7 cellular contexts compared by ENCODE assay signal in genomic region chr7:97026705-97027426, GRCh38. TPM values are rescaled to one million over a fixed set of nuclear protein-coding genes. Genes with fewer than 3 reads are reported as not detected.
A peak's percentile ranks its signal among the peaks of the same experiment; 100 is the strongest.
DNase-seq lines count a peak whose midpoint lies in the region; ATAC-seq and TF ChIP-seq lines count a peak whose summit lies in the region.

No MANE protein-coding gene starts in this region.

- H3K9me3 ChIP-seq in H9 (ENCODE audit: control insufficient read depth, low read depth, low read length) (no peaks in the 10 kb centered on the region), SJCRH30 (replicated peaks) (no peaks in the 10 kb centered on the region), cardiac muscle cell (ENCODE audit: low read depth) (no peaks in the 10 kb centered on the region)

- H3K36me3 ChIP-seq in SJCRH30 (no peaks in the 10 kb centered on the region), cardiac muscle cell (no peaks in the 10 kb centered on the region)

- H2BK5ac ChIP-seq in H9 (ENCODE audit: insufficient read length, low read length): no peak overlapping the region

- peak overlapping the region; percentile 53 for H3K4me3 ChIP-seq in SJCRH30
- H3K4me3 ChIP-seq in cardiac muscle cell: peak overlapping the region; percentile 8

- TF ChIP-seq CTCF in H9 (conservative IDR thresholded peaks at IDR 0.05) (no peak), cardiac muscle cell (IDR thresholded peaks at IDR 0.05; ENCODE audit: low read depth, low read length) (no peak), GM13977 (IDR thresholded peaks at IDR 0.05; ENCODE audit: extremely low read depth, insufficient read depth, missing control alignments) (no peak)

- H3K4me2 ChIP-seq in H9 (ENCODE audit: insufficient read depth, insufficient read length, low read length): peak overlapping the region; percentile 58

- no peak overlapping the region for H2AK5ac ChIP-seq in H9 (ENCODE audit: insufficient read length, low read length)

- no peak overlapping the region for H4K8ac ChIP-seq in H9 (replicated peaks; ENCODE audit: insufficient read length, low read depth, low read length)

- no peak overlapping the region for H2BK120ac ChIP-seq in H9 (ENCODE audit: low read depth, low read length, poor library complexity, severe bottlenecking)

- no peaks in the 10 kb centered on the region for H3K79me1 ChIP-seq in H9 (ENCODE audit: insufficient read depth, low read depth, low read length, poor library complexity, severe bottlenecking)

- H3K23me2 ChIP-seq in H9 (ENCODE audit: insufficient read length, low read depth, low read length, poor library complexity, severe bottlenecking): peaks cover 13% of the 10 kb centered on the region

- no peak overlapping the region for H2AFZ ChIP-seq in H9 (ENCODE audit: low read length)

- peaks cover 53 to 56% of the 10 kb centered on the region in 2 experiments for H3K4me1 Mint-ChIP-seq in H9
- peaks cover 36% of the 10 kb centered on the region for H3K4me1 Mint-ChIP-seq in stimulated activated memory B cell treated with anti-CD40 and anti-IgM and Interleukin-4, amounts not matched to agents 10 μg/mL and 1 μg/mL and 100 μg/mL, for 72 hours

- H4K5ac ChIP-seq in H9 (ENCODE audit: insufficient read length, low read depth, low read length): no peak overlapping the region

- H3K4me3 Mint-ChIP-seq in H9: peak overlapping the region in 1 of 2 experiments; percentile 82; a peak in 3 of 5 replicates
- peak overlapping the region; percentile 50 for H3K4me3 Mint-ChIP-seq in stimulated activated memory B cell treated with anti-CD40 and anti-IgM and Interleukin-4, amounts not matched to agents 10 μg/mL and 1 μg/mL and 100 μg/mL, for 72 hours

- in situ Hi-C loops in GM13977 (cut with MboI; ENCODE audit: low pct_unique_long_range_greater_than_20kb, low sequenced_read_pairs, unreplicated experiment): loop anchor here (25.0 kb wide), 2 partner anchors 965 to 1115 kb away; no protein-coding TSS in a partner anchor

- no peaks in the 10 kb centered on the region; a peak in 1 of 7 replicates for H3K36me3 Mint-ChIP-seq in H9 (ENCODE audit: insufficient read depth in 1 of 3, low read depth in 3 of 3)
- H3K36me3 Mint-ChIP-seq in stimulated activated memory B cell treated with anti-CD40 and anti-IgM and Interleukin-4, amounts not matched to agents 10 μg/mL and 1 μg/mL and 100 μg/mL, for 72 hours: no peaks in the 10 kb centered on the region

- DNase-seq in H9: no peak
- DNase-seq in SJCRH30: no peak
- no peak for DNase-seq in cardiac muscle cell (ENCODE audit: low read depth in 1 of 2, low spot score in 1 of 2)
- no peak for DNase-seq in ecto neural progenitor cell (ENCODE audit: low spot score)
- DNase-seq in GM13977 (ENCODE audit: low spot score): no peak
- no peak for DNase-seq in D341Med (ENCODE audit: low spot score)

- H3K27ac ChIP-seq in H9 (ENCODE audit: insufficient read length, low read depth, low read length) (no peak overlapping the region), SJCRH30 (no peak overlapping the region), cardiac muscle cell (no peak overlapping the region)

- no peak overlapping the region; the same call in 1 of the 2 replicates for H3K14ac ChIP-seq in H9 (ENCODE audit: insufficient read depth, low read length)

- H3K27ac Mint-ChIP-seq in H9: no peak overlapping the region
- no peak overlapping the region for H3K27ac Mint-ChIP-seq in stimulated activated memory B cell treated with anti-CD40 and anti-IgM and Interleukin-4, amounts not matched to agents 10 μg/mL and 1 μg/mL and 100 μg/mL, for 72 hours

- no peak overlapping the region for H3K4ac ChIP-seq in H9 (ENCODE audit: low read depth, low read length)

- H3T11ph ChIP-seq in H9 (ENCODE audit: low read length): no peak overlapping the region

- no peak overlapping the region for H3K23ac ChIP-seq in H9 (ENCODE audit: insufficient read length, low read depth, low read length)

- H3K9me3 Mint-ChIP-seq in H9: peaks cover 2 to 5% of the 10 kb centered on the region in 2 experiments; a peak in 3 of 5 replicates
- no peaks in the 10 kb centered on the region for H3K9me3 Mint-ChIP-seq in stimulated activated memory B cell treated with anti-CD40 and anti-IgM and Interleukin-4, amounts not matched to agents 10 μg/mL and 1 μg/mL and 100 μg/mL, for 72 hours

- H3K79me2 ChIP-seq in H9 (ENCODE audit: insufficient read depth, low read length): no peaks in the 10 kb centered on the region

- H3K27me3 ChIP-seq in H9 (ENCODE audit: insufficient read depth, low read length) (peaks cover 57% of the 10 kb centered on the region), SJCRH30 (0 out of 2 replicates have a peak, but pooled peaks cover 3% of the 10 kb centered on the region), cardiac muscle cell (peaks cover 94% of the 10 kb centered on the region)

- H4K20me1 ChIP-seq in H9 (ENCODE audit: control insufficient read depth, insufficient read depth, insufficient read length): no peaks in the 10 kb centered on the region

- peak; percentile 20 for ATAC-seq in stimulated activated memory B cell treated with anti-CD40 and anti-IgM and Interleukin-4, amounts not matched to agents 10 μg/mL and 1 μg/mL and 100 μg/mL, for 72 hours

- H3K56ac ChIP-seq in H9 (ENCODE audit: insufficient read length, low read depth, low read length): no peak overlapping the region

- H3K4me1 ChIP-seq in H9 (ENCODE audit: insufficient read depth, low read length) (0 out of 2 replicates have a peak, but pooled peaks cover 2% of the 10 kb centered on the region), SJCRH30 (no peaks in the 10 kb centered on the region), cardiac muscle cell (ENCODE audit: low read depth) (peaks cover 5% of the 10 kb centered on the region)

- H2BK20ac ChIP-seq in H9 (ENCODE audit: low read depth, low read length, poor library complexity, severe bottlenecking): no peak overlapping the region

- no peak overlapping the region for H2BK12ac ChIP-seq in H9 (ENCODE audit: insufficient read length, low read depth, low read length)

- H3K18ac ChIP-seq in H9 (ENCODE audit: insufficient read length, low read depth, low read length): no peak overlapping the region

- no peak overlapping the region for H3K9ac ChIP-seq in H9 (ENCODE audit: extremely low read depth, insufficient read length, low read length)

- H2BK15ac ChIP-seq in H9 (ENCODE audit: low read depth, low read length): no peak overlapping the region

- no peak overlapping the region for H4K91ac ChIP-seq in H9 (ENCODE audit: insufficient read length, low read depth, low read length)

- H3K27me3 Mint-ChIP-seq in H9 (ENCODE audit: low read depth): peaks cover 98% of the 10 kb centered on the region
- peaks cover 71% of the 10 kb centered on the region for H3K27me3 Mint-ChIP-seq in stimulated activated memory B cell treated with anti-CD40 and anti-IgM and Interleukin-4, amounts not matched to agents 10 μg/mL and 1 μg/mL and 100 μg/mL, for 72 hours

- no CpG with 5 or more reads among the region's 17 CpGs for WGBS in H9 (ENCODE audit: extremely low coverage, insufficient read length, low lambda C conversion rate)

RNA-seq across cellular contexts. Expression of gene DLX5, which starts 2.2 kb away (rescaled TPM):
- total RNA-seq in H9 (2021) (0.22 TPM in 1 of 2 replicates, not detected in the other), cardiac muscle cell (not detected in 2 replicates)
- total RNA-seq in SJCRH30 (2014; rRNA removed; shearing (Covaris generic)): not detected in 2 replicates
- polyA plus RNA-seq in cardiac muscle cell: 0.34 TPM in 1 of 2 replicates, not detected in the other

RNA-seq across cellular contexts. Expression of gene DLX6, which starts 21.5 kb away (rescaled TPM):
- total RNA-seq in H9 (2021): 0.24 TPM in 1 of 2 replicates, not detected in the other
- 3.1 and 3.4 TPM in 2 replicates for total RNA-seq in SJCRH30 (2014; rRNA removed; shearing (Covaris generic))
- not detected in 2 replicates for total RNA-seq in cardiac muscle cell
- polyA plus RNA-seq in cardiac muscle cell: 0.07 TPM in 1 of 2 replicates, not detected in the other
